Comparison of ENCODE assay signal across 12 cellular contexts in the genomic region with DNA sequence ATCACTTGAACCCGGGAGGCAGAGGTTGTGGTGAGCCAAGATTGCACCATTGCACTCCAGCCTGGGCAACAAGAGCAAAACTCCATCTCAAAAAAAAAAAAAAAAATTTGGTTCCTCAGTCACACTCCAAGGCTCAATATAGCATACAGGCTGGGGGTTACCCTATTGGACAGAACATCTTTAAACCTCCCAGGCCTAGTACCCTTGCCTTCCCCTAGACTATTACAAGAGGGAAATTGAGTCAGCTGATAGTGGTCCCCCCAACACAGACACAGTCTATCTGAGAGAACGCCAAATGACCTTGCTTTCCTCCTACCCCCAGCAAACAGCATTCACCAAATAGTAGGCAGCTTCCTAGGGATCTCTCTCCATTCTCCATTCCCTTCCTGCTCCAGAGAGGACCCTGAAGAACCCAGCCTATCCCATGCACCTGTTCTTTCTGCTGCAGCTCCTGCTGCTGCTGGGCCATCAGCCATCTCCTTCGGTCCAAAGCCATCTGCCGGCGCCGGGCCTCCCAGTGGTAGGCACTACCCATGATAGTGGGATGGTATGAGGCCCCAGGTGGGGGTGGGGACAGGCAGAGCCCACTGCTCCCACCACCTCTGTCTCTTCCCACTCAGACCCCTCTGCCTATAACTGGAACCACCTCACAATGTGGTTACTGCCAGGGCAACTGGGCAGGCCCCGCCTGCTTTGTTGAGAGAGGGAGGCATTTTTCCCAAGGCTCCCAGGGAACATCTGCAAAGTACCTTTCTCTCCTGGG. TPM values are rescaled to one million over a fixed set of nuclear protein-coding genes. Genes with fewer than 3 reads are reported as not detected.
"Had no signal": no experiment of that assay in that cellular context is flagged by ENCODE, and none has a peak within 500 bp of the region (broad histone marks: within the 10 kb centered on the region; RNA-seq: fewer than 3 reads in every experiment).

A gene (minus strand): TSS at position 604 of the 763 bp plus-strand sequence. CDS start 69 bp downstream, at position 535.

RNA-seq across cellular contexts. Expression of the gene that starts here (rescaled TPM):
- total RNA-seq: activated B cell treated with CpG ODN at 0.5 μM for 24 hours; activated CD8-positive, alpha-beta T cell treated with anti-CD3 and anti-CD28 coated beads for 36 hours; activated T-cell treated with anti-CD3 and anti-CD28 coated beads, Interleukin-2, amount 50 U/mL, for 4 hours; astrocyte; bronchial epithelial cell; cardiac septum; cerebellum; endodermal cell; epithelial cell of proximal tubule; esophagus muscularis mucosa; foreskin keratinocyte; gastrocnemius medialis had no signal
- polyA plus RNA-seq: foreskin keratinocyte had no signal
